11 cellular contexts compared by ENCODE assay signal in the genomic region with DNA sequence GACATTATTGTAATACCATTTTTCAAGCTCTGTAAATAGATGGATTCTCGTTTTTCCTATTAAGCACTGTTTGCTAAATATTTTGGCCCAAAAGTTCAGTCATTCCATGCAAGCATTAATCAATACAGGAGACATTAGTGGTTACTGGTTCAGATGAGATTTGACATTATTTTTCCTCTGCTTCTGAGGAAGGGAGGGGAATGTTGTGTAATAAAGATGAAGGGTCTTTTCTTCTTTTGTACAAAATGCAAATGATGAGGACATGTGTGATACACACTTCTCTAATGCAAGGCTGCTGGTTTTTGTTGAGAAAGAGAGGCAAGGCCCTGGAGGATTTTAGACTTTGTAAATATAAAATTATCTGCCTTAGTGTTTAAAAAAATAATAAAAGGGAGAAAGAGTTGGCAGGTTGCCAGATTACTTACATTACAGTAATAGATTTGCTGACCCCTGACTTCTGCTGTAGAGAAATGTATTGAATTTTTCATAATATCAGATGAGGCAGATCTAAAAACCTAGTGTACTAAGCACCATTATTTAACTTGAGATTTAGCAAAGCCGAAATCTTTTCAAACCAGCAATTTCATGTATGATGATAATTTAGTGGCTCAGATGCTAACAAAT.
DNase-seq lines count a peak whose midpoint lies in the region; ATAC-seq and TF ChIP-seq lines count a peak whose summit lies in the region.
"Had no signal": no experiment of that assay in that cellular context is flagged by ENCODE, and none has a peak within 500 bp of the region (broad histone marks: within the 10 kb centered on the region; RNA-seq: fewer than 3 reads in every experiment).

No MANE protein-coding gene starts in this region.

- peaks cover 85% of the 10 kb centered on the region for H3K36me3 Mint-ChIP-seq in activated naive CD4-positive, alpha-beta T cell treated with anti-CD3 and anti-CD28 coated beads, Interleukin-2, amount 10 ng/mL, durations not matched to agents 7 days and 5 days
- peaks cover 50% of the 10 kb centered on the region for H3K36me3 Mint-ChIP-seq in T-cell
- peaks cover 10% of the 10 kb centered on the region for H3K36me3 Mint-ChIP-seq in effector memory CD8-positive, alpha-beta T cell (ENCODE audit: insufficient read depth)

- no peaks in the 10 kb centered on the region for H3K9me2 ChIP-seq in hepatocyte (replicated peaks; ENCODE audit: insufficient read depth)

- H4K20me1 ChIP-seq in hepatocyte (ENCODE audit: insufficient read depth, poor library complexity, severe bottlenecking) = no peaks in the 10 kb centered on the region

- H3K9me3 ChIP-seq in hepatocyte (ENCODE audit: low read depth) (no peaks in the 10 kb centered on the region), tibial artery (no peaks in the 10 kb centered on the region)

- peak overlapping the region; percentile 92 for H3K27ac Mint-ChIP-seq in activated naive CD4-positive, alpha-beta T cell treated with anti-CD3 and anti-CD28 coated beads, Interleukin-2, amount 10 ng/mL, durations not matched to agents 7 days and 5 days
- H3K27ac Mint-ChIP-seq in T-cell = peak overlapping the region; percentile 63 to 91
- H3K27ac Mint-ChIP-seq in effector memory CD8-positive, alpha-beta T cell = peak overlapping the region in 1 of 2 donors; percentile 74

- no peaks in the 10 kb centered on the region for H3K36me3 ChIP-seq in hepatocyte (replicated peaks; ENCODE audit: insufficient read depth, low read depth)
- peaks cover 15 to 35% (median 32%) of the 10 kb centered on the region in 3 donors for H3K36me3 ChIP-seq in tibial artery

- H3K4me3 Mint-ChIP-seq in activated naive CD4-positive, alpha-beta T cell treated with anti-CD3 and anti-CD28 coated beads, Interleukin-2, amount 10 ng/mL, durations not matched to agents 7 days and 5 days = no peak overlapping the region
- peak overlapping the region in 1 of 3 donors; percentile 58 for H3K4me3 Mint-ChIP-seq in T-cell
- peak overlapping the region in 1 of 2 donors; percentile 56 for H3K4me3 Mint-ChIP-seq in effector memory CD8-positive, alpha-beta T cell

- WGBS in hepatocyte (ENCODE audit: low lambda C conversion rate, missing lambda C conversion rate) = 65% methylated on average over 2 of the region's 2 CpGs

- intact Hi-C loops in tibial artery (cut with DNase I; ENCODE audit: low total_unique reads) = loop anchor here (10.0 kb wide), 1 partner anchor 177 kb away; a partner anchor contains a TSS

- DNase-seq in activated naive CD4-positive, alpha-beta T cell treated with anti-CD3 and anti-CD28 coated beads, Interleukin-2, amount 10 ng/mL, durations not matched to agents 7 days and 5 days = no peak
- no peak for DNase-seq in activated naive CD4-positive, alpha-beta T cell (lab: John Stamatoyannopoulos, UW)
- DNase-seq in T-cell = no peak
- no peak for DNase-seq in hepatocyte (ENCODE audit: low spot score)
- DNase-seq in tibial artery = no peak
- DNase-seq in NCI-H345 (lab: John Stamatoyannopoulos, UW) = no peak
- no peak for DNase-seq in effector memory CD8-positive, alpha-beta T cell
- DNase-seq: activated CD4-positive, alpha-beta T cell treated with anti-CD3 and anti-CD28 coated beads for 4 hours; NCI-H446; stimulated activated CD4-positive, alpha-beta T cell treated with anti-CD3 and anti-CD28 coated beads, Interleukin-4, amount 100 ng/mL, for 1 hour had no signal

- no peak for TF ChIP-seq CTCF in hepatocyte (IDR thresholded peaks at IDR 0.05; ENCODE audit: poor library complexity)
- no peak for TF ChIP-seq CTCF in tibial artery (IDR thresholded peaks at IDR 0.05)

- H3K4me3 ChIP-seq in hepatocyte (no peak overlapping the region), tibial artery (no peak overlapping the region)

- H3K27ac ChIP-seq in hepatocyte (peak overlapping the region; percentile 83), tibial artery (peak overlapping the region; percentile 73 to 81)

- H3K9me3 Mint-ChIP-seq in activated naive CD4-positive, alpha-beta T cell treated with anti-CD3 and anti-CD28 coated beads, Interleukin-2, amount 10 ng/mL, durations not matched to agents 7 days and 5 days = peaks cover 3% of the 10 kb centered on the region
- H3K9me3 Mint-ChIP-seq in T-cell = no peaks in the 10 kb centered on the region
- no peaks in the 10 kb centered on the region for H3K9me3 Mint-ChIP-seq in effector memory CD8-positive, alpha-beta T cell

- no peaks in the 10 kb centered on the region for H3K27me3 Mint-ChIP-seq in activated naive CD4-positive, alpha-beta T cell treated with anti-CD3 and anti-CD28 coated beads, Interleukin-2, amount 10 ng/mL, durations not matched to agents 7 days and 5 days
- no peaks in the 10 kb centered on the region for H3K27me3 Mint-ChIP-seq in T-cell
- no peaks in the 10 kb centered on the region for H3K27me3 Mint-ChIP-seq in effector memory CD8-positive, alpha-beta T cell

- no peak for ATAC-seq in T-cell (replicated peaks in 1 of 4)
- ATAC-seq in activated CD4-positive, CD25-positive, alpha-beta regulatory T cell treated with anti-CD3 and anti-CD28 coated beads, Interleukin-2, amount 50 U/mL, for 24 hours = no peak
- ATAC-seq in effector memory CD8-positive, alpha-beta T cell (replicated peaks) = no peak

- H3K27me3 ChIP-seq in hepatocyte (no peaks in the 10 kb centered on the region), tibial artery (no peaks in the 10 kb centered on the region)

- H3K79me2 ChIP-seq in hepatocyte = peaks cover 55% of the 10 kb centered on the region

- H3K4me2 ChIP-seq in hepatocyte = peak overlapping the region; percentile 46

- no peak overlapping the region for H2AFZ ChIP-seq in hepatocyte

- POLR2A ChIA-PET in T-cell (lab: Charles Lee) = no interaction called here

- H3K4me1 ChIP-seq in hepatocyte (ENCODE audit: insufficient read depth) (peaks cover 48% of the 10 kb centered on the region), tibial artery (peaks cover 0 to 87% (median 64%) of the 10 kb centered on the region in 4 donors)

- CTCF ChIA-PET in activated naive CD4-positive, alpha-beta T cell treated with anti-CD3 and anti-CD28 coated beads, Interleukin-2, amount 10 ng/mL, durations not matched to agents 7 days and 5 days (lab: Charles Lee) = interaction anchor here (1.0 to 3.9 kb wide), 3 partner anchors 12 to 164 kb away, joined by 3 to 15 read pairs (median 9); no protein-coding TSS in a partner anchor
- CTCF ChIA-PET in T-cell (lab: Charles Lee) = interaction anchor here in 1 of 2 donors (2.6 kb wide), 1 partner anchor 42 kb away, joined by 13 read pairs; no protein-coding TSS in a partner anchor

- H3K4me1 Mint-ChIP-seq in activated naive CD4-positive, alpha-beta T cell treated with anti-CD3 and anti-CD28 coated beads, Interleukin-2, amount 10 ng/mL, durations not matched to agents 7 days and 5 days = peaks cover 94% of the 10 kb centered on the region
- peaks cover 65 to 83% (median 82%) of the 10 kb centered on the region in 3 donors for H3K4me1 Mint-ChIP-seq in T-cell
- peaks cover 14 to 53% of the 10 kb centered on the region in 2 donors for H3K4me1 Mint-ChIP-seq in effector memory CD8-positive, alpha-beta T cell (ENCODE audit: low read depth in 2 of 2)
